8 cellular contexts compared by ENCODE assay signal in the genomic region with DNA sequence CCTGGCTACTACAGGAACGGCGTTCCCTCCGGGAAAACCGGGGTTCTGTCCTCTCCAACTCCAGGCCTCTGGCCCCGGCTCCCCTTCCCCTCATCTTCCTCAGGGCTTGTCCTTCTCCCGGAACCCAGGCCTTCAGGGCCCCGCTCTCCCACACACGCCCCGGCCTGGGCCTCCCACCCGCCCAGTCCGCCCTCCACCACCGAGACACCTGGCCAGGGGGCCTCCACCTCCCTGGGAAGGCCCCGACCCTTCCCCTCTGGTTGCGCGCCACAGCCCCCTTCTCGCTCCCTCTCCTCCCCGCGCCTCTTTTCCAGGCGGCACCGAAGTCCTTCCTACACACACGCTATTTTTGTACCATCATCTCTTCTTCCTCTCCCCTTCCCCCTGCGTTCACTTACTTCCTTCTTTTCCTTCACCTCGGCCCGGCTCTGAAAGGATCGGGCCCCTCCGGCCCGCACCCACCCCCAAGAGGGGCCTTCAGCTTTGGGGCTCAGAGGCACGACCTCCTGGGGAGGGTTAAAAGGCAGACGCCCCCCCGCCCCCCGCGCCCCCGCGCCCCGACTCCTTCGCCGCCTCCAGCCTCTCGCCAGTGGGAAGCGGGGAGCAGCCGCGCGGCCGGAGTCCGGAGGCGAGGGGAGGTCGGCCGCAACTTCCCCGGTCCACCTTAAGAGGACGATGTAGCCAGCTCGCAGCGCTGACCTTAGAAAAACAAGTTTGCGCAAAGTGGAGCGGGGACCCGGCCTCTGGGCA. TPM values are rescaled to one million over a fixed set of nuclear protein-coding genes. Genes with fewer than 3 reads are reported as not detected.
DNase-seq lines count a peak whose midpoint lies in the region; ATAC-seq and TF ChIP-seq lines count a peak whose summit lies in the region.

No MANE protein-coding gene starts in this region.

- intact Hi-C loops in left ventricle myocardium superior (cut with micrococcal nuclease) (loop anchor here (10.0 kb wide), 1 partner anchor 89 kb away; no protein-coding TSS in a partner anchor), gastrocnemius medialis (cut with DNase I; ENCODE audit: low total_unique reads) (loop anchor here (2.0 kb wide), 3 partner anchors 41 to 209 kb away; no protein-coding TSS in a partner anchor)
- intact Hi-C loops in CD4-positive, alpha-beta T cell (cut with DNase I, micrococcal nuclease): no loop called here

- no peak overlapping the region for H2BK120ac ChIP-seq in H9 (ENCODE audit: low read depth, low read length, poor library complexity, severe bottlenecking)

- H2BK15ac ChIP-seq in H9 (ENCODE audit: low read depth, low read length): no peak overlapping the region

- H3K36me3 ChIP-seq in WERI-Rb-1 (no peaks in the 10 kb centered on the region), gastrocnemius medialis (no peaks in the 10 kb centered on the region)

- H2AFZ ChIP-seq in H9 (ENCODE audit: low read length): no peak overlapping the region

- peak overlapping the region; percentile 28 for H3K4me2 ChIP-seq in H9 (ENCODE audit: insufficient read depth, insufficient read length, low read length)

- no peak overlapping the region for H3K14ac ChIP-seq in H9 (ENCODE audit: insufficient read depth, low read length)

- H4K5ac ChIP-seq in H9 (ENCODE audit: insufficient read length, low read depth, low read length): no peak overlapping the region

- TF ChIP-seq CTCF in H9 (conservative IDR thresholded peaks at IDR 0.05): no peak
- TF ChIP-seq CTCF in WERI-Rb-1 (IDR thresholded peaks at IDR 0.05; ENCODE audit: low read depth, low read length): no peak
- TF ChIP-seq CTCF in gastrocnemius medialis (IDR thresholded peaks at IDR 0.05 in 4 of 5, conservative IDR thresholded peaks at IDR 0.05 in 1 of 5): no peak
- no peak for TF ChIP-seq CTCF in CD4-positive, alpha-beta T cell (IDR thresholded peaks at IDR 0.05)

- WGBS in H9 (ENCODE audit: extremely low coverage, insufficient read length, low lambda C conversion rate): no CpG with 5 or more reads among the region's 54 CpGs

- H3K9me3 Mint-ChIP-seq in H9: no peaks in the 10 kb centered on the region
- no peaks in the 10 kb centered on the region for H3K9me3 Mint-ChIP-seq in CD4-positive, alpha-beta T cell

- no peak overlapping the region for H2BK20ac ChIP-seq in H9 (ENCODE audit: low read depth, low read length, poor library complexity, severe bottlenecking)

- H3K27ac ChIP-seq in H9 (ENCODE audit: insufficient read length, low read depth, low read length) (no peak overlapping the region), WERI-Rb-1 (peak overlapping the region; percentile 80), gastrocnemius medialis (peak overlapping the region; percentile 79 to 81 (median 80))
- no peak overlapping the region for H3K27ac ChIP-seq in CD4-positive, alpha-beta T cell (ENCODE audit: low read depth, low read length)

- no peak overlapping the region for H3T11ph ChIP-seq in H9 (ENCODE audit: low read length)

- CTCF ChIA-PET in CD4-positive, alpha-beta T cell (lab: Charles Lee): no interaction called here

- H4K20me1 ChIP-seq in H9 (ENCODE audit: control insufficient read depth, insufficient read depth, insufficient read length): no peaks in the 10 kb centered on the region

- H3K27ac Mint-ChIP-seq in H9: no peak overlapping the region
- no peak overlapping the region for H3K27ac Mint-ChIP-seq in CD4-positive, alpha-beta T cell

- no peak overlapping the region for H3K4ac ChIP-seq in H9 (ENCODE audit: low read depth, low read length)

- H3K56ac ChIP-seq in H9 (ENCODE audit: insufficient read length, low read depth, low read length): no peak overlapping the region

- in situ Hi-C loops in gastrocnemius medialis (cut with MboI; ENCODE audit: low sequenced_read_pairs in 4 of 4): no loop called here

- H3K9me3 ChIP-seq in H9 (ENCODE audit: control insufficient read depth, low read depth, low read length): no peaks in the 10 kb centered on the region
- no peaks in the 10 kb centered on the region for H3K9me3 ChIP-seq in WERI-Rb-1 (ENCODE audit: severe bottlenecking)
- H3K9me3 ChIP-seq in gastrocnemius medialis: no peaks in the 10 kb centered on the region
- no peaks in the 10 kb centered on the region for H3K9me3 ChIP-seq in CD4-positive, alpha-beta T cell (ENCODE audit: control insufficient read depth, low read length)

- H3K23ac ChIP-seq in H9 (ENCODE audit: insufficient read length, low read depth, low read length): no peak overlapping the region

- peaks cover 63% of the 10 kb centered on the region for H3K27me3 Mint-ChIP-seq in H9 (ENCODE audit: low read depth)
- peaks cover 75% of the 10 kb centered on the region for H3K27me3 Mint-ChIP-seq in CD4-positive, alpha-beta T cell

- H3K23me2 ChIP-seq in H9 (ENCODE audit: insufficient read length, low read depth, low read length, poor library complexity, severe bottlenecking): peaks cover 9% of the 10 kb centered on the region

- H3K79me2 ChIP-seq in H9 (ENCODE audit: insufficient read depth, low read length): no peaks in the 10 kb centered on the region

- H2AK5ac ChIP-seq in H9 (ENCODE audit: insufficient read length, low read length): no peak overlapping the region

- H3K9ac ChIP-seq in H9 (ENCODE audit: extremely low read depth, insufficient read length, low read length): no peak overlapping the region

- H3K4me1 ChIP-seq in H9 (ENCODE audit: insufficient read depth, low read length) (no peaks in the 10 kb centered on the region; the same call in 1 of the 2 replicates), gastrocnemius medialis (peaks cover 0 to 21% of the 10 kb centered on the region in 2 donors)

- H3K4me1 Mint-ChIP-seq in H9: peaks cover 40 to 72% of the 10 kb centered on the region in 2 experiments
- H3K4me1 Mint-ChIP-seq in CD4-positive, alpha-beta T cell (ENCODE audit: low read depth): peaks cover 4% of the 10 kb centered on the region

- no peak overlapping the region for H2BK12ac ChIP-seq in H9 (ENCODE audit: insufficient read length, low read depth, low read length)

- peaks cover 17% of the 10 kb centered on the region for H3K27me3 ChIP-seq in H9 (ENCODE audit: insufficient read depth, low read length)
- H3K27me3 ChIP-seq in WERI-Rb-1 (ENCODE audit: insufficient read depth, low read depth, severe bottlenecking): no peaks in the 10 kb centered on the region
- no peaks in the 10 kb centered on the region for H3K27me3 ChIP-seq in gastrocnemius medialis
- H3K27me3 ChIP-seq in CD4-positive, alpha-beta T cell (ENCODE audit: control insufficient read depth, insufficient read depth, low read length): peaks cover 55% of the 10 kb centered on the region

- peak overlapping the region; percentile 68 to 87 for H3K4me3 Mint-ChIP-seq in H9
- H3K4me3 Mint-ChIP-seq in CD4-positive, alpha-beta T cell: no peak overlapping the region

- DNase-seq in H9: no peak
- no peak for DNase-seq in WERI-Rb-1
- DNase-seq in left ventricle myocardium superior: no peak
- DNase-seq in gastrocnemius medialis: peak; percentile 41 to 50
- DNase-seq in CD4-positive, alpha-beta T cell: no peak
- no peak for DNase-seq in superior temporal gyrus (ENCODE audit: extremely low spot score)

- H3K18ac ChIP-seq in H9 (ENCODE audit: insufficient read length, low read depth, low read length): no peak overlapping the region

- no peaks in the 10 kb centered on the region for H3K79me1 ChIP-seq in H9 (ENCODE audit: insufficient read depth, low read depth, low read length, poor library complexity, severe bottlenecking)

- peak; percentile 6 for ATAC-seq in left ventricle myocardium superior
- ATAC-seq in gastrocnemius medialis: peak; percentile 57 to 61
- ATAC-seq in GM19463 (IDR thresholded peaks at IDR 0.05; ENCODE audit: unreplicated experiment): no peak
- no peak for ATAC-seq in CD4-positive, alpha-beta T cell (ENCODE audit: poor library complexity)
- no peak for ATAC-seq in HG02938 (IDR thresholded peaks at IDR 0.05; ENCODE audit: unreplicated experiment)

- no peaks in the 10 kb centered on the region for H3K36me3 Mint-ChIP-seq in H9 (ENCODE audit: insufficient read depth in 1 of 3, low read depth in 3 of 3)
- no peaks in the 10 kb centered on the region for H3K36me3 Mint-ChIP-seq in CD4-positive, alpha-beta T cell (ENCODE audit: low read depth)

- POLR2A ChIA-PET in CD4-positive, alpha-beta T cell (lab: Charles Lee): no interaction called here

- H2BK5ac ChIP-seq in H9 (ENCODE audit: insufficient read length, low read length): no peak overlapping the region

- H3K4me3 ChIP-seq in WERI-Rb-1 (ENCODE audit: low read depth, low read length) (peak overlapping the region; percentile 64), gastrocnemius medialis (peak overlapping the region; percentile 65 to 94 (median 73))

- no peak for TF ChIP-seq POLR2A in gastrocnemius medialis (IDR thresholded peaks at IDR 0.05)

- no peak overlapping the region for H4K91ac ChIP-seq in H9 (ENCODE audit: insufficient read length, low read depth, low read length)

- no peak overlapping the region for H4K8ac ChIP-seq in H9 (replicated peaks; ENCODE audit: insufficient read length, low read depth, low read length)

RNA-seq across cellular contexts. Expression of a gene that starts 1.3 kb away (rescaled TPM):
- total RNA-seq in H9 (2021) (5.8 and 6.0 TPM in 2 replicates), left ventricle myocardium superior (18.1 TPM), gastrocnemius medialis (10 to 100 TPM; 14.6 to 62.0 (median 20.6) TPM)
- total RNA-seq in CD4-positive, alpha-beta T cell: under 1 TPM; 0.60 to 0.64 TPM

Comparison
In these comparisons a context has a peak if more than half of its experiments do, and no peak if none do; other contexts are left out.
1. DNase-seq: peak in gastrocnemius medialis (2 of 2); none in H9 (single experiment), WERI-Rb-1 (single experiment), left ventricle myocardium superior (single experiment), CD4-positive, alpha-beta T cell (0 of 10) and superior temporal gyrus (single experiment).
2. H3K27ac ChIP-seq: peak in WERI-Rb-1 (single experiment) and gastrocnemius medialis (4 of 4); none in H9 (single experiment) and CD4-positive, alpha-beta T cell (single experiment).
3. ATAC-seq: peak in left ventricle myocardium superior (single experiment) and gastrocnemius medialis (2 of 2); none in GM19463 (single experiment), CD4-positive, alpha-beta T cell (single experiment) and HG02938 (single experiment).
4. intact Hi-C loops: an anchor here in left ventricle myocardium superior (10.0 kb wide) and gastrocnemius medialis (2.0 kb wide); none called in CD4-positive, alpha-beta T cell.